24 cellular contexts compared by ENCODE assay signal in the genomic region with DNA sequence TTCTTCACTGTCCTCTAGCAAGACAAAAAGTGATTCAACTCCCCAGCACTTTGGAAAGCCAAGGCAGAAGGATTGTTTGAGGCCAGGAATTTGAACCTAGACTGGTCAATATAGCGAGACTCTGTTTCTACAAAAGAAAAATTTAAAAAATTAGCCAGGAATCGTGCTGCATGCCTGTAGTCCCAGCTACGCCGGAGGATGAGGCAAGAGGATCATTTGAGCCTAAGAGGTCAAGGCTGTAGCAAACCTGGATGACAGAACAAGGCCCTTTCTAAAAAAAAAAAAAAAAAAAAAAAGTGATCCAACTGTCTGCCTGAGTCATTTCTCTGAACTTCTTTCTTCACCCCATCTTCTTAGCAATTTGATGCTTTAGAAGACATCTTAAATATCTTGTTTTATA. TPM values are rescaled to one million over a fixed set of nuclear protein-coding genes. Genes with fewer than 3 reads are reported as not detected.
DNase-seq lines count a peak whose midpoint lies in the region; ATAC-seq and TF ChIP-seq lines count a peak whose summit lies in the region.
"Had no signal": no experiment of that assay in that cellular context is flagged by ENCODE, and none has a peak within 500 bp of the region (broad histone marks: within the 10 kb centered on the region; RNA-seq: fewer than 3 reads in every experiment).

No MANE protein-coding gene starts in this region.

- H3K9me3 Mint-ChIP-seq in WTC11 (no peaks in the 10 kb centered on the region), CD14-positive monocyte (no peaks in the 10 kb centered on the region)
- H3K9me3 Mint-ChIP-seq: CD8-positive, alpha-beta memory T cell; H9; IgD-negative memory B cell had no signal

- no peaks in the 10 kb centered on the region for H3K4me1 Mint-ChIP-seq in WTC11
- peaks cover 1% of the 10 kb centered on the region for H3K4me1 Mint-ChIP-seq in CD14-positive monocyte
- H3K4me1 Mint-ChIP-seq: H9 had no signal

- H3K4me3 ChIP-seq in HEK293 (ENCODE audit: low read depth, low read length) (no peak overlapping the region), transverse colon (no peak overlapping the region)

- no peak for DNase-seq in WTC11 (ENCODE audit: low spot score)
- no peak for DNase-seq in epithelial cell of prostate (ENCODE audit: low read depth, low spot score)
- no peak for DNase-seq in stimulated activated CD8-positive, alpha-beta memory T cell treated with anti-CD3 and anti-CD28 coated beads, Interleukin-4, amount 100 ng/mL, for 48 hours
- no peak for DNase-seq in CD14-positive monocyte (ENCODE audit: low spot score)
- DNase-seq in transverse colon = no peak
- no peak for DNase-seq in NCI-H2107 treated with DMSO at 0.1 percent for 48 hours (lab: John Stamatoyannopoulos, UW; ENCODE audit: unreplicated experiment)
- DNase-seq: ACHN; C1 segment of cervical spinal cord; CD8-positive, alpha-beta memory T cell; GDM1; H9; Karpas-422; MV-4-11; NCI-H1694; NCI-H2081; NCI-H2171 treated with DMSO at 0.1 percent for 48 hours; NCI-H446; NCI-H526; Right ventricle myocardium superior; SW 1271 had no signal

- ATAC-seq in WTC11 = no peak

- no peak overlapping the region for H3K4me3 Mint-ChIP-seq in WTC11
- no peak overlapping the region for H3K4me3 Mint-ChIP-seq in CD14-positive monocyte
- H3K4me3 Mint-ChIP-seq: CD8-positive, alpha-beta memory T cell; H9; IgD-negative memory B cell had no signal

- no peak for TF ChIP-seq POLR2A in transverse colon (IDR thresholded peaks at IDR 0.05)

- 80 to 89% methylated on average over 1 to 4 of the region's 4 CpGs for WGBS in transverse colon (ENCODE audit: low coverage in 1 of 2), 2 donors

- TF ChIP-seq CTCF in HEK293 (tag by site-specific recombination; IDR thresholded peaks at IDR 0.05) (no peak), WTC11 (IDR thresholded peaks at IDR 0.05) (no peak), CD14-positive monocyte (IDR thresholded peaks at IDR 0.05) (no peak), transverse colon (IDR thresholded peaks at IDR 0.05) (no peak)

- peaks cover 2% of the 10 kb centered on the region for H3K4me1 ChIP-seq in HEK293 (ENCODE audit: control insufficient read depth, insufficient read depth, low read length)
- peaks cover 0 to 16% (median 8%) of the 10 kb centered on the region in 4 donors for H3K4me1 ChIP-seq in transverse colon

- H3K36me3 ChIP-seq in HEK293 (ENCODE audit: control insufficient read depth in 2 of 2, insufficient read depth in 1 of 2, low read length in 2 of 2) (no peaks in the 10 kb centered on the region), transverse colon (no peaks in the 10 kb centered on the region)

- no peak for TF ChIP-seq EP300 in transverse colon (IDR thresholded peaks at IDR 0.05; ENCODE audit: low read depth)

- POLR2A ChIA-PET in HEK293 (lab: Yijun Ruan, JAX) (no interaction called here), WTC11 (lab: Charles Lee) (no interaction called here)

- no peaks in the 10 kb centered on the region for H3K36me3 Mint-ChIP-seq in WTC11
- H3K36me3 Mint-ChIP-seq in CD14-positive monocyte = no peaks in the 10 kb centered on the region
- H3K36me3 Mint-ChIP-seq: CD8-positive, alpha-beta memory T cell; IgD-negative memory B cell had no signal

- intact Hi-C loops in CD14-positive monocyte (cut with micrococcal nuclease) (no loop called here), transverse colon (cut with DNase I; ENCODE audit: low total_unique reads) (no loop called here)

- no peaks in the 10 kb centered on the region for H3K27me3 Mint-ChIP-seq in WTC11 (ENCODE audit: low read depth)
- peaks cover 0 to 1% (median 0%) of the 10 kb centered on the region in 3 donors for H3K27me3 Mint-ChIP-seq in CD14-positive monocyte (ENCODE audit: low read depth in 3 of 3)

- H3K27ac ChIP-seq in HEK293 (ENCODE audit: extremely low read depth, low read depth, low read length) (no peak overlapping the region), epithelial cell of prostate (peak overlapping the region; percentile 95), transverse colon (no peak overlapping the region)
- H3K27ac ChIP-seq: HL-60 had no signal

- no peaks in the 10 kb centered on the region for H3K27me3 ChIP-seq in transverse colon

- no peak overlapping the region for H3K27ac Mint-ChIP-seq in WTC11
- H3K27ac Mint-ChIP-seq in CD14-positive monocyte = no peak overlapping the region
- H3K27ac Mint-ChIP-seq: CD8-positive, alpha-beta memory T cell; H9; IgD-negative memory B cell had no signal

- no peaks in the 10 kb centered on the region for H3K9me3 ChIP-seq in HEK293 (ENCODE audit: control insufficient read depth, insufficient read depth, low read depth, low read length)
- H3K9me3 ChIP-seq in transverse colon = no peaks in the 10 kb centered on the region

- in situ Hi-C loops in transverse colon (cut with MboI; ENCODE audit: low pct_ligation_motif_present in 1 of 4, low pct_unique_long_range_greater_than_20kb in 1 of 4, low sequenced_read_pairs in 3 of 4) = no loop called here

- CTCF ChIA-PET in HEK293 (lab: Yijun Ruan, JAX) (no interaction called here), WTC11 (lab: Charles Lee) (interaction anchor here (0.6 to 1.5 kb wide), 2 partner anchors 34 to 150 kb away, joined by 3 to 5 read pairs; no protein-coding TSS in a partner anchor)

TF ChIP-seq in HEK293, 187 proteins besides CTCF, POLR2A, EP300 and RAD21:
- TF ChIP-seq, protein P1, sequence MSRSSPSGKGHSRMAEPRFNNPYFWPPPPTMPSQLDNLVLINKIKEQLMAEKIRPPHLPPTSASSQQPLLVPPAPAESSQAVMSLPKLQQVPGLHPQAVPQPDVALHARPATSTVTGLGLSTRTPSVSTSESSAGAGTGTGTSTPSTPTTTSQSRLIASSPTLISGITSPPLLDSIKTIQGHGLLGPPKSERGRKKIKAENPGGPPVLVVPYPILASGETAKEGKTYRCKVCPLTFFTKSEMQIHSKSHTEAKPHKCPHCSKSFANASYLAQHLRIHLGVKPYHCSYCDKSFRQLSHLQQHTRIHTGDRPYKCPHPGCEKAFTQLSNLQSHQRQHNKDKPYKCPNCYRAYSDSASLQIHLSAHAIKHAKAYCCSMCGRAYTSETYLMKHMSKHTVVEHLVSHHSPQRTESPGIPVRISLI (tag by site-specific recombination; IDR thresholded peaks at IDR 0.05) = peak; percentile 46; the same call in 1 of the 2 replicates
- no peak for TF ChIP-seq GFI1B (tag by site-specific recombination; IDR thresholded peaks at IDR 0.05)

TF ChIP-seq in WTC11, 78 proteins besides CTCF, POLR2A, EP300 and RAD21:
- 0 out of 2 replicates have a peak, but pooled peaks have one; percentile 34 for TF ChIP-seq GABPB1 (CRISPR knock-in tag; IDR thresholded peaks at IDR 0.05)
- TF ChIP-seq, protein P2, sequence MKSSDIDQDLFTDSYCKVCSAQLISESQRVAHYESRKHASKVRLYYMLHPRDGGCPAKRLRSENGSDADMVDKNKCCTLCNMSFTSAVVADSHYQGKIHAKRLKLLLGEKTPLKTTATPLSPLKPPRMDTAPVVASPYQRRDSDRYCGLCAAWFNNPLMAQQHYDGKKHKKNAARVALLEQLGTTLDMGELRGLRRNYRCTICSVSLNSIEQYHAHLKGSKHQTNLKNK (CRISPR knock-in tag; IDR thresholded peaks at IDR 0.05) = no peak

RNA-seq across cellular contexts. Expression of a gene that starts 12.4 kb away (rescaled TPM):
- 5.3 to 5.5 TPM (median 5.5 TPM) in 3 replicates for total RNA-seq in WTC11 (2021)
- not detected for polyA plus RNA-seq in CD14-positive monocyte
- total RNA-seq in transverse colon = 10 to 100 TPM in 1 of 4 donors, 1 to 10 TPM in 3; 1.5 to 10.1 (median 8.7) TPM
- total RNA-seq: OCI-LY7 had no signal
- polyA plus RNA-seq: IgD-negative memory B cell had no signal
